Comparison of ENCODE assay signal across 16 cellular contexts in the genomic region with DNA sequence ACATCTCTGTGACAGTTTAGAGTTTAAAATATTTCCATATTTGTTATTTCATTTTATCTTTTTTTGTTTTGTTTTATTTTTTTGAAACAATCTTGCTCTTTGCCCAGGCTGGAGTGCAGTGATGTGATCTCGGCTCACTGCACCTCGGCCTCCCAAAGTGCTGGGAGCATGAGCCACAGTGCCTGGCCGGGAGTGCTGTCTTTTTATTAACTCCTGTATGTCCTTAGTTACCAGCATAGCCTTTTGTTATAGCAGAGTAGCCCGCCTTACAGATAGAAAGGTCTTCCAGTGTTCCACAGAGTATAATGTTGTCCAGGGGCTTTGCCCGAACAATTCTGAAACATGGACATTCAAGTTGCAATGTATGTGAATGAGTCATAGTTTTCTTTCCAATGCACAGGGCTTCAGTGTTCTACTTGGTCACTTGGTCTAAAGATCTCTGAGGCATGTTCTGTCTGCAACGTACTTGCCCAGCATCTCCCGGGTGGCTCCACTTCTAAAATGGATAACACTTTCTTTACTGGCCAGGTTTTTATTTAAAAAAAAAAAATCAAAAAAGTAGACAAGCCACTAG.
A peak's percentile ranks its signal among the peaks of the same experiment; 100 is the strongest.
DNase-seq lines count a peak whose midpoint lies in the region; ATAC-seq, FAIRE-seq and TF ChIP-seq lines count a peak whose summit lies in the region.
"Had no signal": no experiment of that assay in that cellular context is flagged by ENCODE, and none has a peak within 500 bp of the region (broad histone marks: within the 10 kb centered on the region; RNA-seq: fewer than 3 reads in every experiment).

No MANE protein-coding gene starts in this region.

- no peak for TF ChIP-seq POLR2A in A549 (IDR thresholded peaks at IDR 0.05; ENCODE audit: low read length)

- in situ Hi-C loops in GM13976 (cut with MboI; ENCODE audit: low sequenced_read_pairs, unreplicated experiment) = no loop called here
- in situ Hi-C loops in SK-MEL-5 (cut with HindIII; ENCODE audit: low pct_unique_long_range_greater_than_20kb, low sequenced_read_pairs) = no loop called here

- no peak overlapping the region for H3K9ac ChIP-seq in mesendoderm (ENCODE audit: low read length)

- no peak overlapping the region for H3K23ac ChIP-seq in mesendoderm (ENCODE audit: low read length)

- no peak overlapping the region for H3K18ac ChIP-seq in mesendoderm (ENCODE audit: low read length)

- H3K56ac ChIP-seq in mesendoderm (ENCODE audit: low read length) = no peak overlapping the region

- no peak overlapping the region for H2BK120ac ChIP-seq in mesendoderm (ENCODE audit: low read depth, low read length)

- H4K8ac ChIP-seq in mesendoderm (ENCODE audit: low read depth, low read length) = no peak overlapping the region

- no peaks in the 10 kb centered on the region for H3K4me1 ChIP-seq in A549
- no peaks in the 10 kb centered on the region for H3K4me1 ChIP-seq in mesendoderm (ENCODE audit: control insufficient read depth, low read depth, low read length)
- H3K4me1 ChIP-seq: HAP-1, SJSA1 had no signal

- no peaks in the 10 kb centered on the region for H3K9me3 ChIP-seq in A549
- H3K9me3 ChIP-seq: MG63 had no signal

- H3K4ac ChIP-seq in mesendoderm (ENCODE audit: low read depth, low read length) = no peak overlapping the region

- TF ChIP-seq CTCF in A549 (IDR thresholded peaks at IDR 0.05) (no peak), GM13976 (IDR thresholded peaks at IDR 0.05; ENCODE audit: borderline replicate concordance, control extremely low read depth, extremely low read depth, insufficient read depth, missing control alignments) (no peak)

- H3K27me3 ChIP-seq in mesendoderm (ENCODE audit: insufficient read depth, low read length, poor library complexity) = peaks cover 2% of the 10 kb centered on the region
- H3K27me3 ChIP-seq: MG63, SJSA1 had no signal

- DNase-seq in A549 (ENCODE audit: low read depth in 1 of 2, low spot score in 1 of 2) = peak in 1 of 2 experiments; percentile 2
- DNase-seq in GM13976 (ENCODE audit: low spot score) = peak; percentile 8
- peak; percentile 66 for DNase-seq in SK-MEL-5 (ENCODE audit: low read depth, low spot score)
- DNase-seq in mesendoderm = no peak
- DNase-seq in activated naive CD4-positive, alpha-beta T cell treated with Interleukin-2 at 50 U/mL for 16 hours = no peak
- DNase-seq in NCI-H2227 treated with DMSO at 0.1 percent for 48 hours (lab: John Stamatoyannopoulos, UW) = no peak
- no peak for DNase-seq in NCI-H1930 (lab: John Stamatoyannopoulos, UW)
- DNase-seq: MG63, NCI-H1417 treated with DMSO at 0.1 percent for 48 hours, NCI-H187, NCI-H2107, NCI-H510A had no signal

- no peak overlapping the region for H3K4me2 ChIP-seq in A549
- no peak overlapping the region for H3K4me2 ChIP-seq in mesendoderm (ENCODE audit: low read length)

- no peak overlapping the region for H2BK15ac ChIP-seq in mesendoderm (replicated peaks; ENCODE audit: low read depth)

- no peak overlapping the region for H3K27ac ChIP-seq in A549
- H3K27ac ChIP-seq in mesendoderm (ENCODE audit: low read depth, low read length) = no peak overlapping the region
- H3K27ac ChIP-seq: SJSA1 had no signal

- POLR2A ChIA-PET in A549 (lab: Yijun Ruan, JAX) = no interaction called here

- H3K36me3 ChIP-seq in mesendoderm (ENCODE audit: control insufficient read depth, insufficient read depth, low read length) = no peaks in the 10 kb centered on the region
- H3K36me3 ChIP-seq: HAP-1, MG63, SJSA1 had no signal

- H2BK5ac ChIP-seq in mesendoderm (ENCODE audit: low read length) = no peak overlapping the region

- no peaks in the 10 kb centered on the region for H3K79me2 ChIP-seq in mesendoderm (ENCODE audit: control insufficient read depth, insufficient read depth, low read length)

- no peak for TF ChIP-seq EP300 in A549 (IDR thresholded peaks at IDR 0.05)

- CTCF ChIA-PET in A549 (lab: Yijun Ruan, JAX) = no interaction called here

- H4K5ac ChIP-seq in mesendoderm (ENCODE audit: low read length) = no peak overlapping the region

- no peak for TF ChIP-seq RAD21 in A549 (conservative IDR thresholded peaks at IDR 0.05 in 1 of 2, IDR thresholded peaks at IDR 0.05 in 1 of 2)

- no peak for FAIRE-seq in A549 (lab: Jason Lieb, UNC)
- FAIRE-seq: GM12878 had no signal

- ATAC-seq in A549 = no peak
- ATAC-seq: GM12878, Panc1 had no signal

- H3K4me3 ChIP-seq in A549 = no peak overlapping the region
- H3K4me3 ChIP-seq in mesendoderm (ENCODE audit: low read length) = peak overlapping the region; percentile 0
- H3K4me3 ChIP-seq: GM12878, HAP-1, MG63, SJSA1 had no signal

- H2AK5ac ChIP-seq in mesendoderm (ENCODE audit: low read length) = no peak overlapping the region

- H3K79me1 ChIP-seq in mesendoderm (ENCODE audit: low read length) = no peaks in the 10 kb centered on the region

- 27% methylated on average over 7 of the region's 7 CpGs for WGBS in A549 (ENCODE audit: missing lambda C conversion rate)
- no CpG with 5 or more reads among the region's 7 CpGs for WGBS in mesendoderm (ENCODE audit: extremely low coverage, insufficient coverage, low lambda C conversion rate)

TF ChIP-seq in A549, 52 proteins besides CTCF, POLR2A, EP300 and RAD21:
- TF ChIP-seq FOSL2 (IDR thresholded peaks at IDR 0.05) = no peak
- TF ChIP-seq FOSL2 (CRISPR knock-in tag; IDR thresholded peaks at IDR 0.05) = peak; percentile 55; the same call in 1 of the 2 replicates
- TF ChIP-seq, protein P1, sequence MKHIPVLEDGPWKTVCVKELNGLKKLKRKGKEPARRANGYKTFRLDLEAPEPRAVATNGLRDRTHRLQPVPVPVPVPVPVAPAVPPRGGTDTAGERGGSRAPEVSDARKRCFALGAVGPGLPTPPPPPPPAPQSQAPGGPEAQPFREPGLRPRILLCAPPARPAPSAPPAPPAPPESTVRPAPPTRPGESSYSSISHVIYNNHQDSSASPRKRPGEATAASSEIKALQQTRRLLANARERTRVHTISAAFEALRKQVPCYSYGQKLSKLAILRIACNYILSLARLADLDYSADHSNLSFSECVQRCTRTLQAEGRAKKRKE (CRISPR knock-in tag; IDR thresholded peaks at IDR 0.05; ENCODE audit: low read depth) = no peak
TF ChIP-seq in A549: peak in this region for 1.

Comparison
In these comparisons a context has a peak if more than half of its experiments do, and no peak if none do; other contexts are left out.
1. DNase-seq: peak in GM13976 (single experiment) and SK-MEL-5 (single experiment); none in mesendoderm (single experiment), activated naive CD4-positive, alpha-beta T cell treated with Interleukin-2 at 50 U/mL for 16 hours (single experiment), NCI-H2227 treated with DMSO at 0.1 percent for 48 hours (single experiment) and NCI-H1930 (0 of 2).